10 cellular contexts compared by ENCODE assay signal in genomic region chr17:63646492-63646815, GRCh38. TPM values are rescaled to one million over a fixed set of nuclear protein-coding genes. Genes with fewer than 3 reads are reported as not detected.
A peak's percentile ranks its signal among the peaks of the same experiment; 100 is the strongest.
DNase-seq lines count a peak whose midpoint lies in the region; ATAC-seq and TF ChIP-seq lines count a peak whose summit lies in the region.
"Had no signal": no experiment of that assay in that cellular context is flagged by ENCODE, and none has a peak within 500 bp of the region (broad histone marks: within the 10 kb centered on the region; RNA-seq: fewer than 3 reads in every experiment).

No MANE protein-coding gene starts in this region.

- DNase-seq in lower lobe of right lung: no peak
- no peak for DNase-seq in testis
- no peak for DNase-seq in activated effector memory CD4-positive, alpha-beta T cell treated with Interleukin-2 at 50 U/mL for 16 hours
- no peak for DNase-seq in stimulated activated CD4-positive, alpha-beta T cell treated with anti-CD3 and anti-CD28 coated beads, Interleukin-4, amount 100 ng/mL, for 4 hours
- no peak for DNase-seq in ovary
- DNase-seq: IMR-90 had no signal

- ATAC-seq in GM18511 (IDR thresholded peaks at IDR 0.05; ENCODE audit: unreplicated experiment): peak; percentile 87
- ATAC-seq in GM21447 (IDR thresholded peaks at IDR 0.05; ENCODE audit: unreplicated experiment): peak; percentile 86
- peak; percentile 87 for ATAC-seq in HG03432 (IDR thresholded peaks at IDR 0.05; ENCODE audit: unreplicated experiment)
- ATAC-seq in lower lobe of right lung: peak; percentile 26 to 34

- TF ChIP-seq POLR2A in testis (IDR thresholded peaks at IDR 0.05) (no peak), ovary (IDR thresholded peaks at IDR 0.05) (no peak)

- H3K36me3 ChIP-seq in lower lobe of right lung (peaks cover 55% of the 10 kb centered on the region), testis (ENCODE audit: low read depth, missing control alignments) (no peaks in the 10 kb centered on the region), ovary (no peaks in the 10 kb centered on the region)

- peak overlapping the region; percentile 25 for H3K27ac ChIP-seq in lower lobe of right lung
- no peak overlapping the region for H3K27ac ChIP-seq in testis
- no peak overlapping the region for H3K27ac ChIP-seq in ovary
- H3K27ac ChIP-seq: parathyroid adenoma had no signal

- TF ChIP-seq CTCF in lower lobe of right lung (IDR thresholded peaks at IDR 0.05) (no peak), testis (IDR thresholded peaks at IDR 0.05) (no peak), ovary (IDR thresholded peaks at IDR 0.05) (no peak)

- no peak overlapping the region for H3K4me3 ChIP-seq in lower lobe of right lung
- H3K4me3 ChIP-seq in testis: no peak overlapping the region
- H3K4me3 ChIP-seq in ovary: no peak overlapping the region

- H3K9me3 ChIP-seq in lower lobe of right lung: no peaks in the 10 kb centered on the region
- H3K9me3 ChIP-seq in testis: no peaks in the 10 kb centered on the region
- H3K9me3 ChIP-seq in ovary: no peaks in the 10 kb centered on the region

- intact Hi-C loops in lower lobe of right lung (cut with DNase I): no loop called here
- intact Hi-C loops in testis (cut with DNase I; ENCODE audit: low total_unique reads): no loop called here
- intact Hi-C loops in ovary (cut with DNase I): no loop called here

- no peak for TF ChIP-seq EP300 in ovary (IDR thresholded peaks at IDR 0.05)

- WGBS in testis, 2 donors: 86 to 87% methylated on average over 1 of the region's 1 CpG
- WGBS in ovary, 3 donors: 96 to 100% (median 97%) methylated on average over 1 of the region's 1 CpG

- H3K4me1 ChIP-seq in lower lobe of right lung (peaks cover 65% of the 10 kb centered on the region), testis (no peaks in the 10 kb centered on the region), ovary (ENCODE audit: insufficient read depth) (no peaks in the 10 kb centered on the region)
- H3K4me1 ChIP-seq: parathyroid adenoma had no signal

- H3K27me3 ChIP-seq in lower lobe of right lung (ENCODE audit: low read depth) (no peaks in the 10 kb centered on the region), testis (no peaks in the 10 kb centered on the region), ovary (no peaks in the 10 kb centered on the region)

RNA-seq across cellular contexts. Expression of gene MAP3K3, which starts 24.2 kb away (rescaled TPM):
- total RNA-seq in lower lobe of right lung (58.5 TPM), testis (10 to 100 TPM; 57.5 to 57.7 TPM), ovary (10 to 100 TPM; 32.2 to 41.0 (median 36.3) TPM)
- polyA plus RNA-seq in testis (ENCODE audit: insufficient read depth, low read depth, low replicate concordance) (46.0 TPM), ovary (10 to 100 TPM; 34.0 to 36.4 TPM)

RNA-seq across cellular contexts. Expression of gene TACO1, which starts 45.8 kb away (rescaled TPM):
- 13.6 TPM for total RNA-seq in lower lobe of right lung
- total RNA-seq in testis: 10 to 100 TPM; 19.2 to 22.3 TPM
- polyA plus RNA-seq in testis (ENCODE audit: insufficient read depth, low read depth, low replicate concordance): 28.0 TPM
- total RNA-seq in ovary: 10 to 100 TPM in 6 of 7 donors, 1 to 10 TPM in 1; 7.4 to 17.7 (median 12.5) TPM
- polyA plus RNA-seq in ovary: 10 to 100 TPM; 13.2 to 24.9 TPM

RNA-seq across cellular contexts. Expression of gene LIMD2, which starts 53.5 kb away (rescaled TPM):
- total RNA-seq in lower lobe of right lung (25.9 TPM), testis (10 to 100 TPM; 21.9 to 22.9 TPM), ovary (10 to 100 TPM in 4 of 7 donors, 1 to 10 TPM in 3; 2.6 to 13.2 (median 10.2) TPM)
- polyA plus RNA-seq in testis (ENCODE audit: insufficient read depth, low read depth, low replicate concordance) (22.8 TPM), ovary (1 to 10 TPM; 1.5 to 9.0 TPM)

Comparison
In these comparisons a context has a peak if more than half of its experiments do, and no peak if none do; other contexts are left out.
1. ATAC-seq: peak in every context shown above with its lines; median percentile 87 in GM18511; 87 in HG03432; 86 in GM21447; 30 in lower lobe of right lung.